13 cellular contexts compared by ENCODE assay signal in genomic region chr1:38962113-38962512, GRCh38. TPM values are rescaled to one million over a fixed set of nuclear protein-coding genes. Genes with fewer than 3 reads are reported as not detected.
DNase-seq lines count a peak whose midpoint lies in the region; ATAC-seq, FAIRE-seq and TF ChIP-seq lines count a peak whose summit lies in the region.
"Had no signal": no experiment of that assay in that cellular context is flagged by ENCODE, and none has a peak within 500 bp of the region (broad histone marks: within the 10 kb centered on the region; RNA-seq: fewer than 3 reads in every experiment).

No MANE protein-coding gene starts in this region.

- H3K36me3 ChIP-seq in HepG2 (replicated peaks in 1 of 2; ENCODE audit: control insufficient read depth in 1 of 2, insufficient read depth in 2 of 2, low read length in 2 of 2) (no peaks in the 10 kb centered on the region), right lobe of liver (no peaks in the 10 kb centered on the region), RWPE2 (ENCODE audit: low read depth) (no peaks in the 10 kb centered on the region), upper lobe of left lung (no peaks in the 10 kb centered on the region)
- H3K36me3 ChIP-seq: neutrophil, uterus had no signal

- ATAC-seq in HepG2, result peak; percentile 32
- no peak for ATAC-seq in right lobe of liver
- peak; percentile 47 for ATAC-seq in RWPE2 (ENCODE audit: low read depth)
- no peak for ATAC-seq in HG03354 (IDR thresholded peaks at IDR 0.05; ENCODE audit: poor library complexity, severe bottlenecking, unreplicated experiment)
- ATAC-seq in naive thymus-derived CD8-positive, alpha-beta T cell, result no peak
- no peak for ATAC-seq in upper lobe of left lung (ENCODE audit: low FRiP score in 2 of 2)

- no peaks in the 10 kb centered on the region for H3K27me3 Mint-ChIP-seq in type B pancreatic cell
- no peaks in the 10 kb centered on the region for H3K27me3 Mint-ChIP-seq in naive thymus-derived CD8-positive, alpha-beta T cell

- TF ChIP-seq CTCF in HepG2 (CRISPR knock-in tag; IDR thresholded peaks at IDR 0.05), result no peak
- no peak for TF ChIP-seq CTCF in right lobe of liver (IDR thresholded peaks at IDR 0.05)
- TF ChIP-seq CTCF in RWPE2 (IDR thresholded peaks at IDR 0.05; ENCODE audit: poor library complexity, severe bottlenecking), result no peak
- TF ChIP-seq CTCF in type B pancreatic cell (conservative IDR thresholded peaks at IDR 0.05), result no peak
- no peak for TF ChIP-seq CTCF in upper lobe of left lung (IDR thresholded peaks at IDR 0.05)

- WGBS in HepG2 (ENCODE audit: low lambda C conversion rate), result 88% methylated on average over 3 of the region's 3 CpGs
- WGBS in right lobe of liver (ENCODE audit: insufficient coverage, low coverage, low lambda C conversion rate, missing lambda C conversion rate), result 84% methylated on average over 3 of the region's 3 CpGs
- WGBS in upper lobe of left lung, 2 donors, result 58 to 61% methylated on average over 3 of the region's 3 CpGs

- no peak overlapping the region for H3K9ac ChIP-seq in HepG2 (ENCODE audit: insufficient read depth, low read depth, low read length)

- in situ Hi-C loops in HepG2 (cut with HindIII; ENCODE audit: extremely low pct_ligation_motif_present, low pct_unique_long_range_greater_than_20kb), result no loop called here

- POLR2A ChIA-PET in HepG2 (lab: Yijun Ruan, JAX), result no interaction called here
- POLR2A ChIA-PET in naive thymus-derived CD8-positive, alpha-beta T cell (lab: Charles Lee), result no interaction called here

- no peak for FAIRE-seq in HepG2 (lab: Jason Lieb, UNC)

- H3K36me3 Mint-ChIP-seq in type B pancreatic cell, result no peaks in the 10 kb centered on the region
- no peaks in the 10 kb centered on the region for H3K36me3 Mint-ChIP-seq in naive thymus-derived CD8-positive, alpha-beta T cell

- peak overlapping the region; percentile 8 for H2AFZ ChIP-seq in HepG2 (ENCODE audit: low read length)

- H3K9me3 Mint-ChIP-seq in type B pancreatic cell, result no peaks in the 10 kb centered on the region
- no peaks in the 10 kb centered on the region for H3K9me3 Mint-ChIP-seq in naive thymus-derived CD8-positive, alpha-beta T cell

- BruUV-seq in HepG2 (replicated peaks; lab: Mats Ljungman, UMichigan), result no TSS peak

- H3K27ac Mint-ChIP-seq in type B pancreatic cell, result peak overlapping the region; percentile 76
- no peak overlapping the region for H3K27ac Mint-ChIP-seq in naive thymus-derived CD8-positive, alpha-beta T cell

- H3K4me1 ChIP-seq in HepG2 (ENCODE audit: insufficient read depth, low read length) (peaks cover 53% of the 10 kb centered on the region), right lobe of liver (no peaks in the 10 kb centered on the region), RWPE2 (ENCODE audit: insufficient read depth, poor library complexity, severe bottlenecking) (peaks cover 29% of the 10 kb centered on the region), upper lobe of left lung (no peaks in the 10 kb centered on the region)
- H3K4me1 ChIP-seq: uterus had no signal

- no peaks in the 10 kb centered on the region for H3K79me2 ChIP-seq in HepG2 (ENCODE audit: insufficient read depth, low read length)

- CTCF ChIA-PET in HepG2 (lab: Yijun Ruan, JAX; ENCODE audit: low intra/inter-chr PET ratio, low total read pairs), result no interaction called here

- H3K27ac ChIP-seq in HepG2 (ENCODE audit: extremely low read length, insufficient read depth, low read length) (peak overlapping the region; percentile 48), right lobe of liver (no peak overlapping the region), RWPE2 (ENCODE audit: poor library complexity, severe bottlenecking) (peak overlapping the region; percentile 75), upper lobe of left lung (no peak overlapping the region)
- H3K27ac ChIP-seq: neutrophil, uterus had no signal

- H3K4me2 ChIP-seq in HepG2 (ENCODE audit: low read depth, low read length), result peak overlapping the region; percentile 44

- H3K27me3 ChIP-seq in HepG2 (ENCODE audit: control insufficient read depth in 1 of 2, insufficient read depth in 2 of 2, low read length in 2 of 2) (no peaks in the 10 kb centered on the region), right lobe of liver (no peaks in the 10 kb centered on the region), RWPE2 (ENCODE audit: insufficient read depth, poor library complexity, severe bottlenecking) (no peaks in the 10 kb centered on the region), upper lobe of left lung (no peaks in the 10 kb centered on the region)
- H3K27me3 ChIP-seq: neutrophil, uterus had no signal

- TF ChIP-seq EP300 in HepG2 (IDR thresholded peaks at IDR 0.05; ENCODE audit: low read depth in 2 of 2, low read length in 2 of 2) (no peak), HepG2 (CRISPR knock-in tag; IDR thresholded peaks at IDR 0.05; ENCODE audit: borderline replicate concordance) (no peak), upper lobe of left lung (IDR thresholded peaks at IDR 0.05) (no peak)

- intact Hi-C loops in HepG2 (cut with micrococcal nuclease; ENCODE audit: unreplicated experiment) (no loop called here), right lobe of liver (cut with DNase I) (no loop called here)

- TF ChIP-seq POLR2A in HepG2 (IDR thresholded peaks at IDR 0.05; ENCODE audit: insufficient read depth in 1 of 2, low read depth in 2 of 2, low read length in 2 of 2), result no peak
- no peak for TF ChIP-seq POLR2A in right lobe of liver (IDR thresholded peaks at IDR 0.05)
- TF ChIP-seq POLR2A in upper lobe of left lung (IDR thresholded peaks at IDR 0.05), result no peak

- no peak for TF ChIP-seq RAD21 in HepG2 (CRISPR knock-in tag; IDR thresholded peaks at IDR 0.05)

- DNase-seq in HepG2 (ENCODE audit: low spot score) (no peak), right lobe of liver (no peak), RWPE2 (ENCODE audit: low spot score) (no peak), fibroblast of peridontal ligament (ENCODE audit: extremely low read depth) (peak; percentile 71), type B pancreatic cell (ENCODE audit: extremely low spot score, unreplicated experiment) (no peak), upper lobe of left lung (no peak)
- DNase-seq in naive thymus-derived CD8-positive, alpha-beta T cell, result no peak
- DNase-seq: NCI-H1417, NCI-H510A treated with DMSO at 0.1 percent for 48 hours, Right ventricle myocardium superior, uterus had no signal

- no peaks in the 10 kb centered on the region for H3K4me1 Mint-ChIP-seq in type B pancreatic cell (ENCODE audit: unreplicated experiment)
- peaks cover 5 to 15% (median 8%) of the 10 kb centered on the region in 4 donors for H3K4me1 Mint-ChIP-seq in naive thymus-derived CD8-positive, alpha-beta T cell

- H4K20me1 ChIP-seq in HepG2 (ENCODE audit: insufficient read depth, low read length), result no peaks in the 10 kb centered on the region

- H3K4me3 ChIP-seq in HepG2 (replicated peaks in 1 of 3; ENCODE audit: insufficient read depth in 1 of 3, low read depth in 2 of 3, low read length in 3 of 3) (no peak overlapping the region; a peak in 1 of 6 replicates), right lobe of liver (no peak overlapping the region), RWPE2 (ENCODE audit: severe bottlenecking) (no peak overlapping the region), upper lobe of left lung (no peak overlapping the region)
- H3K4me3 ChIP-seq: uterus had no signal

- H3K9me3 ChIP-seq in HepG2 (ENCODE audit: low read length), result no peaks in the 10 kb centered on the region
- no peaks in the 10 kb centered on the region for H3K9me3 ChIP-seq in right lobe of liver
- no peaks in the 10 kb centered on the region for H3K9me3 ChIP-seq in RWPE2 (ENCODE audit: severe bottlenecking)
- no peaks in the 10 kb centered on the region for H3K9me3 ChIP-seq in upper lobe of left lung
- H3K9me3 ChIP-seq: neutrophil, uterus had no signal

- no peak overlapping the region for H3K4me3 Mint-ChIP-seq in type B pancreatic cell
- no peak overlapping the region for H3K4me3 Mint-ChIP-seq in naive thymus-derived CD8-positive, alpha-beta T cell

RNA-seq across cellular contexts. Expression of gene RHBDL2, which starts 20.5 kb away (rescaled TPM):
- total RNA-seq in HepG2 (2016; rRNA removed; fragmentation: Illumina TruSeq; extraction: Trizol) (3.4 and 5.4 TPM in 2 replicates), right lobe of liver (under 1 TPM in 1 of 6 experiments, not detected in 5; 0.12 TPM), type B pancreatic cell (ENCODE audit: low replicate concordance) (0.80 and 1.2 TPM in 2 replicates), upper lobe of left lung (1 to 10 TPM in 5 of 6 donors, under 1 TPM in 1; 0.43 to 7.8 (median 2.2) TPM)
- total RNA-seq in HepG2 (2016; cell fraction: cytosol; rRNA removed; fragmentation: Illumina TruSeq; extraction: Trizol; ENCODE audit: low read depth), result 1.3 and 2.6 TPM in 2 replicates
- total RNA-seq in HepG2 (2016; cell fraction: insoluble cytoplasmic fraction; rRNA removed; fragmentation: Illumina TruSeq; extraction: Trizol), result 4.7 and 6.2 TPM in 2 replicates
- total RNA-seq in HepG2 (2016; cell fraction: membrane; rRNA removed; fragmentation: Illumina TruSeq; extraction: Trizol), result 2.2 and 3.0 TPM in 2 replicates
- total RNA-seq in HepG2 (2016; cell fraction: nucleus; rRNA removed; fragmentation: Illumina TruSeq; extraction: Trizol), result 5.1 TPM in 2 replicates
- 1.6 and 3.3 TPM in 2 replicates for polyA plus RNA-seq in HepG2 (2011; rRNA removed)
- 2.0 and 2.4 TPM in 2 replicates for polyA plus RNA-seq in HepG2 (2011; cell fraction: cytosol; rRNA removed)
- 0.93 and 1.8 TPM in 2 replicates for polyA plus RNA-seq in HepG2 (2011; cell fraction: nucleus; rRNA removed)
- polyA plus RNA-seq in HepG2 (2012), result 3.0 and 9.6 TPM in 2 replicates
- polyA plus RNA-seq in HepG2 (2016; cell fraction: cytosol; fragmentation: Illumina TruSeq; extraction: Trizol; ENCODE audit: low read depth), result 1.1 and 1.2 TPM in 2 replicates
- 2.6 and 4.0 TPM in 2 replicates for polyA plus RNA-seq in HepG2 (2016; cell fraction: insoluble cytoplasmic fraction; fragmentation: Illumina TruSeq; extraction: Trizol; ENCODE audit: low read depth)
- 1.4 and 2.6 TPM in 2 replicates for polyA plus RNA-seq in HepG2 (2016; cell fraction: membrane; fragmentation: Illumina TruSeq; extraction: Trizol; ENCODE audit: low read depth)
- polyA plus RNA-seq in HepG2 (2016; cell fraction: nucleus; fragmentation: Illumina TruSeq; extraction: Trizol; ENCODE audit: insufficient read depth, low read depth), result 4.2 and 5.7 TPM in 2 replicates
- polyA minus RNA-seq in HepG2 (2011; rRNA and poly(A)+ RNA removed; ENCODE audit: low replicate concordance), result 0.96 and 1.6 TPM in 2 replicates
- polyA minus RNA-seq in HepG2 (2011; cell fraction: cytosol; rRNA and poly(A)+ RNA removed), result 0.62 and 1.4 TPM in 2 replicates
- polyA minus RNA-seq in HepG2 (2011; cell fraction: nucleus; rRNA and poly(A)+ RNA removed), result 1.9 and 2.2 TPM in 2 replicates
- not detected for total RNA-seq in naive thymus-derived CD8-positive, alpha-beta T cell
- polyA plus RNA-seq in naive thymus-derived CD8-positive, alpha-beta T cell, result under 1 TPM in 1 of 3 donors, not detected in 2; 0.14 TPM
- total RNA-seq: Right ventricle myocardium superior had no signal

RNA-seq across cellular contexts. Expression of gene AKIRIN1, which starts 29.0 kb away (rescaled TPM):
- total RNA-seq in HepG2 (2016; rRNA removed; fragmentation: Illumina TruSeq; extraction: Trizol) (123 and 154 TPM in 2 replicates), right lobe of liver (10 to 100 TPM; 18.9 to 37.3 (median 28.5) TPM), type B pancreatic cell (ENCODE audit: low replicate concordance) (67.4 and 73.0 TPM in 2 replicates), upper lobe of left lung (10 to 100 TPM; 10.5 to 50.6 (median 37.8) TPM)
- 24.4 and 26.4 TPM in 2 replicates for total RNA-seq in HepG2 (2016; cell fraction: cytosol; rRNA removed; fragmentation: Illumina TruSeq; extraction: Trizol; ENCODE audit: low read depth)
- 126 and 150 TPM in 2 replicates for total RNA-seq in HepG2 (2016; cell fraction: insoluble cytoplasmic fraction; rRNA removed; fragmentation: Illumina TruSeq; extraction: Trizol)
- 114 and 115 TPM in 2 replicates for total RNA-seq in HepG2 (2016; cell fraction: membrane; rRNA removed; fragmentation: Illumina TruSeq; extraction: Trizol)
- 46.8 and 56.0 TPM in 2 replicates for total RNA-seq in HepG2 (2016; cell fraction: nucleus; rRNA removed; fragmentation: Illumina TruSeq; extraction: Trizol)
- polyA plus RNA-seq in HepG2 (2011; rRNA removed), result 96.9 and 157 TPM in 2 replicates
- 64.0 and 81.1 TPM in 2 replicates for polyA plus RNA-seq in HepG2 (2011; cell fraction: cytosol; rRNA removed)
- polyA plus RNA-seq in HepG2 (2011; cell fraction: nucleus; rRNA removed), result 22.4 and 29.1 TPM in 2 replicates
- 67.2 and 119 TPM in 2 replicates for polyA plus RNA-seq in HepG2 (2012)
- 23.9 and 25.7 TPM in 2 replicates for polyA plus RNA-seq in HepG2 (2016; cell fraction: cytosol; fragmentation: Illumina TruSeq; extraction: Trizol; ENCODE audit: low read depth)
- 197 and 205 TPM in 2 replicates for polyA plus RNA-seq in HepG2 (2016; cell fraction: insoluble cytoplasmic fraction; fragmentation: Illumina TruSeq; extraction: Trizol; ENCODE audit: low read depth)
- polyA plus RNA-seq in HepG2 (2016; cell fraction: membrane; fragmentation: Illumina TruSeq; extraction: Trizol; ENCODE audit: low read depth), result 80.1 and 84.0 TPM in 2 replicates
- 102 and 107 TPM in 2 replicates for polyA plus RNA-seq in HepG2 (2016; cell fraction: nucleus; fragmentation: Illumina TruSeq; extraction: Trizol; ENCODE audit: insufficient read depth, low read depth)
- polyA minus RNA-seq in HepG2 (2011; rRNA and poly(A)+ RNA removed; ENCODE audit: low replicate concordance), result 35.3 and 43.0 TPM in 2 replicates
- 63.2 and 68.3 TPM in 2 replicates for polyA minus RNA-seq in HepG2 (2011; cell fraction: cytosol; rRNA and poly(A)+ RNA removed)
- polyA minus RNA-seq in HepG2 (2011; cell fraction: nucleus; rRNA and poly(A)+ RNA removed), result 32.2 and 33.9 TPM in 2 replicates
- total RNA-seq in naive thymus-derived CD8-positive, alpha-beta T cell, result 10 to 100 TPM; 74.5 to 76.0 TPM
- 10 to 100 TPM; 92.9 to 99.2 (median 93.7) TPM for polyA plus RNA-seq in naive thymus-derived CD8-positive, alpha-beta T cell

Comparison
In these comparisons a context has a peak if more than half of its experiments do, and no peak if none do; other contexts are left out.
1. ATAC-seq: peak in HepG2 (single experiment) and RWPE2 (single experiment); none in right lobe of liver (0 of 4), HG03354 (single experiment), naive thymus-derived CD8-positive, alpha-beta T cell (0 of 2) and upper lobe of left lung (0 of 2).
2. H3K27ac ChIP-seq: peak in HepG2 (single experiment) and RWPE2 (single experiment); none in right lobe of liver (0 of 3) and upper lobe of left lung (0 of 4).